ENCODE assay signal across 8 cellular contexts in the genomic region with DNA sequence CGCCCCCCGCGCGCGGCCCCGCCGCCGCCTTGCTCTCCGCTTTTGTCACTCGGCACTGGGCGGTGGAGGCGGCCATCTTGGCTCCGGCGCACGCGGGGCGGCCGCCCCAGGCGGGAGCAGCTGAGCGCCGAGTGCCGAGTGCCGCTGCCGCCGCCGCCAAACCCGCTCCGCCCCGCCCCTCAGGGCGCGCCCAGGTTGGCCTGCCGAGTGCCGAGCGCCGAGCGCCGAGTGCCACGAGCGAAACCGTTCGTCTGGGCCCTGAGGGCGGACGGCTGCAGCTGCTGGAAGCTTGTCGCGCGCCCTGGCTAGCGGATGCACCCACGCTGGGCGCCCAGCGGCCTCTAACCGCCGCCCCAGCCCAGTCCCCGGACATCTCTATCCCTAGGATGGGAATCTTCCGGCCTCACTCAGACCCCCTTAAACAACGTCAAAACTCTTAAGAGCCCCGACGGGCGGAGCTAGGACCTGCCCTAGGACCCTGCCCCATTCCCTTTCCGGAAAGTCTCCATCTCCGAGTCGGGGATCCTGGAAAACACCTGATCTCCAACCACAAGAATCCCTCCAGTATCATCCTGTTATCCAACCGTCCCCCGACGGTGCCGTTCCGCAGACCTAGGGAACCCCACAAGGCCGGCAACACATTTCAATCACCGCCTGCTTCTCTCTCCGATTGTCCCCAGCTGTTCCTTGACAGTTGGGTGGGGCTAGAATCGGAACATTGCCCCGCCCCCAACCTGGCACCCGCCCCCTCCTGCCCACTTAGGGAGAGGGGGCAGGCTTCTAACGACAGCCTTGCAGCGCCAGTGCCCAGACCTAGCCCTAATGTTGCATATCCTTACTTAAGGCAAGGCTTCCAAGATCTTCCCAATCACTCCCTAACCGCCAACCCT. TPM values are rescaled to one million over a fixed set of nuclear protein-coding genes. Genes with fewer than 3 reads are reported as not detected.
DNase-seq lines count a peak whose midpoint lies in the region; ATAC-seq and TF ChIP-seq lines count a peak whose summit lies in the region.

No MANE protein-coding gene starts in this region.

- H3K27me3 ChIP-seq in lung (ENCODE audit: control insufficient read depth, insufficient read depth) = no peaks in the 10 kb centered on the region

- H3K36me3 ChIP-seq in lung (ENCODE audit: control insufficient read depth in 2 of 2, insufficient read depth in 2 of 2, low read length in 2 of 2) = peaks cover 0 to 15% of the 10 kb centered on the region in 2 donors

- DNase-seq in AG08396 (ENCODE audit: low spot score) (peak; percentile 99), NCI-H774 (lab: John Stamatoyannopoulos, UW) (peak; percentile 88), ecto neural progenitor cell (ENCODE audit: low spot score) (peak; percentile 94), lung (ENCODE audit: low spot score) (peak; percentile 92)
- peak; percentile 94 for DNase-seq in activated CD8-positive, alpha-beta T cell treated with anti-CD3 and anti-CD28 coated beads for 36 hours
- DNase-seq in stimulated activated CD4-positive, alpha-beta T cell treated with anti-CD3 and anti-CD28 coated beads, Interleukin-4, amount 100 ng/mL, for 48 hours (ENCODE audit: low read depth in 2 of 2) = peak; percentile 88 to 90

- H3K9me3 ChIP-seq in lung (ENCODE audit: control insufficient read depth in 2 of 2, insufficient read depth in 1 of 2, low read length in 1 of 2) = no peaks in the 10 kb centered on the region

- H3K4me1 Mint-ChIP-seq in activated CD8-positive, alpha-beta T cell treated with anti-CD3 and anti-CD28 coated beads for 36 hours (ENCODE audit: low read depth) = peaks cover 28% of the 10 kb centered on the region

- CTCF ChIA-PET in activated CD8-positive, alpha-beta T cell treated with anti-CD3 and anti-CD28 coated beads for 36 hours (lab: Charles Lee) = interaction anchor here (0.7 to 2.9 kb wide), 7 partner anchors 13 to 124 kb away, joined by 3 to 19 read pairs (median 5); a partner anchor contains a TSS

- 0% methylated on average over 49 to 75 of the region's 75 CpGs for WGBS in lung, 2 donors

- ATAC-seq in GM18909 (IDR thresholded peaks at IDR 0.05; ENCODE audit: poor library complexity, unreplicated experiment) = peak; percentile 82
- peak; percentile 70 for ATAC-seq in HG03442 (IDR thresholded peaks at IDR 0.05; ENCODE audit: unreplicated experiment)
- peak; percentile 93 for ATAC-seq in activated CD8-positive, alpha-beta T cell treated with anti-CD3 and anti-CD28 coated beads for 36 hours
- peak; percentile 93 for ATAC-seq in lung (ENCODE audit: insufficient read depth, low FRiP score)

- peak overlapping the region; percentile 82 for H3K4me3 Mint-ChIP-seq in activated CD8-positive, alpha-beta T cell treated with anti-CD3 and anti-CD28 coated beads for 36 hours

- H3K27ac Mint-ChIP-seq in activated CD8-positive, alpha-beta T cell treated with anti-CD3 and anti-CD28 coated beads for 36 hours = peak overlapping the region; percentile 86

- no peaks in the 10 kb centered on the region for H3K27me3 Mint-ChIP-seq in activated CD8-positive, alpha-beta T cell treated with anti-CD3 and anti-CD28 coated beads for 36 hours

- peaks cover 15% of the 10 kb centered on the region for H3K36me3 Mint-ChIP-seq in activated CD8-positive, alpha-beta T cell treated with anti-CD3 and anti-CD28 coated beads for 36 hours (ENCODE audit: low read depth)

- peak overlapping the region; percentile 64 for H3K4me3 ChIP-seq in lung

- H3K9me3 Mint-ChIP-seq in activated CD8-positive, alpha-beta T cell treated with anti-CD3 and anti-CD28 coated beads for 36 hours = no peaks in the 10 kb centered on the region

- POLR2A ChIA-PET in activated CD8-positive, alpha-beta T cell treated with anti-CD3 and anti-CD28 coated beads for 36 hours (lab: Charles Lee) = interaction anchor here (0.6 to 6.8 kb wide), 18 partner anchors 8 to 625 kb away, joined by 3 to 89 read pairs (median 4); a partner anchor contains a TSS

- intact Hi-C loops in activated CD8-positive, alpha-beta T cell treated with anti-CD3 and anti-CD28 coated beads for 36 hours (cut with micrococcal nuclease) = no loop called here

- peak overlapping the region; percentile 92 to 97 for H3K27ac ChIP-seq in lung (ENCODE audit: low read depth in 1 of 2, low read length in 1 of 2)

- peaks cover 0 to 18% of the 10 kb centered on the region in 2 donors for H3K4me1 ChIP-seq in lung (ENCODE audit: control insufficient read depth in 2 of 2, insufficient read depth in 2 of 2, low read length in 2 of 2)

- TF ChIP-seq CTCF in activated CD8-positive, alpha-beta T cell treated with anti-CD3 and anti-CD28 coated beads for 36 hours (IDR thresholded peaks at IDR 0.05) = no peak
- TF ChIP-seq CTCF in lung (IDR thresholded peaks at IDR 0.05; ENCODE audit: control extremely low read depth, extremely low read depth) = no peak

RNA-seq across cellular contexts. Expression of a gene that starts 14.1 kb away (rescaled TPM):
- 10 to 100 TPM; 83.1 to 88.8 TPM for total RNA-seq in activated CD8-positive, alpha-beta T cell treated with anti-CD3 and anti-CD28 coated beads for 36 hours
- 100 to 1,000 TPM in 1 of 2 donors, 10 to 100 TPM in 1; 84.1 to 118 TPM for total RNA-seq in lung
- polyA plus RNA-seq in lung = 10 to 100 TPM; 52.5 to 76.2 TPM

RNA-seq across cellular contexts. Expression of a gene that starts 16.9 kb away (rescaled TPM):
- 10 to 100 TPM; 19.3 to 21.0 TPM for total RNA-seq in activated CD8-positive, alpha-beta T cell treated with anti-CD3 and anti-CD28 coated beads for 36 hours
- 10 to 100 TPM; 24.0 to 42.6 TPM for total RNA-seq in lung
- polyA plus RNA-seq in lung = 10 to 100 TPM; 14.5 to 22.7 TPM

RNA-seq across cellular contexts. Expression of a gene that starts 31.5 kb away (rescaled TPM):
- total RNA-seq in activated CD8-positive, alpha-beta T cell treated with anti-CD3 and anti-CD28 coated beads for 36 hours = 10 to 100 TPM; 83.9 to 85.8 TPM
- total RNA-seq in lung = 10 to 100 TPM in 1 of 2 donors, 1 to 10 TPM in 1; 4.6 to 13.3 TPM
- polyA plus RNA-seq in lung = 10 to 100 TPM in 1 of 2 donors, 1 to 10 TPM in 1; 5.9 to 18.2 TPM

RNA-seq across cellular contexts. Expression of a gene that starts 46.4 kb away (rescaled TPM):
- under 1 TPM; 0.25 to 0.27 TPM for total RNA-seq in activated CD8-positive, alpha-beta T cell treated with anti-CD3 and anti-CD28 coated beads for 36 hours
- total RNA-seq in lung = not detected
- under 1 TPM in 1 of 2 donors, not detected in 1; 0.10 TPM for polyA plus RNA-seq in lung

RNA-seq across cellular contexts. Expression of a gene that starts 53.3 kb away (rescaled TPM):
- 10 to 100 TPM; 47.6 to 48.2 TPM for total RNA-seq in activated CD8-positive, alpha-beta T cell treated with anti-CD3 and anti-CD28 coated beads for 36 hours
- 10 to 100 TPM; 23.1 to 43.4 TPM for total RNA-seq in lung
- polyA plus RNA-seq in lung = 10 to 100 TPM; 15.0 to 16.4 TPM

Comparison
In these comparisons a context has a peak if more than half of its experiments do, and no peak if none do; other contexts are left out.
1. Peak in every context shown above with its lines: DNase-seq, ATAC-seq, H3K4me3 ChIP-seq and H3K27ac ChIP-seq.
2. RNA of a gene that starts 31.5 kb away (total RNA-seq): 83.9 to 85.8 TPM in activated CD8-positive, alpha-beta T cell treated with anti-CD3 and anti-CD28 coated beads for 36 hours; 4.6 to 13.3 TPM in lung; every median in the first group is over 4 times any median in the second.